Comparison of ENCODE assay signal across 17 cellular contexts in genomic region chr14:81277096-81277495, GRCh38. TPM values are rescaled to one million over a fixed set of nuclear protein-coding genes. Genes with fewer than 3 reads are reported as not detected.
DNase-seq lines count a peak whose midpoint lies in the region; ATAC-seq, FAIRE-seq and TF ChIP-seq lines count a peak whose summit lies in the region.
"Had no signal": no experiment of that assay in that cellular context is flagged by ENCODE, and none has a peak within 500 bp of the region (broad histone marks: within the 10 kb centered on the region; RNA-seq: fewer than 3 reads in every experiment).

No MANE protein-coding gene starts in this region.

- TF ChIP-seq CTCF in DOHH2 (IDR thresholded peaks at IDR 0.05; ENCODE audit: low read depth, low read length, poor library complexity, severe bottlenecking): no peak
- no peak for TF ChIP-seq CTCF in bronchial epithelial cell (IDR thresholded peaks at IDR 0.05; ENCODE audit: insufficient read depth, low read length, severe bottlenecking)
- no peak for TF ChIP-seq CTCF in hepatocyte (IDR thresholded peaks at IDR 0.05; ENCODE audit: poor library complexity)
- no peak for TF ChIP-seq CTCF in ovary (IDR thresholded peaks at IDR 0.05)
- no peak for TF ChIP-seq CTCF in heart left ventricle (IDR thresholded peaks at IDR 0.05)

- TF ChIP-seq POLR2A in ovary (IDR thresholded peaks at IDR 0.05) (no peak), heart left ventricle (IDR thresholded peaks at IDR 0.05) (no peak)

- no peaks in the 10 kb centered on the region for H3K36me3 ChIP-seq in BLaER1
- no peaks in the 10 kb centered on the region for H3K36me3 ChIP-seq in DOHH2 (ENCODE audit: control insufficient read depth, low read length)
- peaks cover 15% of the 10 kb centered on the region for H3K36me3 ChIP-seq in bronchial epithelial cell (ENCODE audit: control insufficient read depth, insufficient read depth, low read length)
- no peaks in the 10 kb centered on the region for H3K36me3 ChIP-seq in hepatocyte (replicated peaks; ENCODE audit: insufficient read depth, low read depth)
- no peaks in the 10 kb centered on the region for H3K36me3 ChIP-seq in ovary
- peaks cover 0 to 12% (median 0%) of the 10 kb centered on the region in 9 donors for H3K36me3 ChIP-seq in heart left ventricle

- WGBS in hepatocyte (ENCODE audit: low lambda C conversion rate, missing lambda C conversion rate): 96% methylated on average over 12 of the region's 12 CpGs
- 89 to 92% (median 90%) methylated on average over 12 of the region's 12 CpGs for WGBS in ovary, 3 donors
- WGBS in heart left ventricle, 4 donors: 87 to 92% (median 90%) methylated on average over 10 to 12 of the region's 12 CpGs

- ATAC-seq in HG03457 (IDR thresholded peaks at IDR 0.05; ENCODE audit: unreplicated experiment) (no peak), heart left ventricle (no peak)

- H2AFZ ChIP-seq in hepatocyte: no peak overlapping the region

- H3K79me2 ChIP-seq in DOHH2 (ENCODE audit: control insufficient read depth, low read length) (no peaks in the 10 kb centered on the region), hepatocyte (no peaks in the 10 kb centered on the region)

- peak overlapping the region; percentile 74 for H3K4me2 ChIP-seq in BLaER1
- H3K4me2 ChIP-seq in DOHH2 (ENCODE audit: low read length): 0 out of 2 replicates have a peak overlapping the region, but pooled peaks have one; percentile 43
- no peak overlapping the region for H3K4me2 ChIP-seq in hepatocyte

- H3F3A ChIP-seq in DOHH2 (ENCODE audit: control insufficient read depth, insufficient read depth): no peaks in the 10 kb centered on the region

- no peaks in the 10 kb centered on the region for H3K4me1 Mint-ChIP-seq in activated naive CD4-positive, alpha-beta T cell treated with anti-CD3 and anti-CD28 coated beads, Interleukin-2, amount 10 ng/mL, durations not matched to agents 7 days and 5 days

- no peaks in the 10 kb centered on the region for H4K20me1 ChIP-seq in BLaER1
- H4K20me1 ChIP-seq in DOHH2 (ENCODE audit: control insufficient read depth, insufficient read depth, low read depth, low read length): no peaks in the 10 kb centered on the region
- H4K20me1 ChIP-seq in hepatocyte (ENCODE audit: insufficient read depth, poor library complexity, severe bottlenecking): no peaks in the 10 kb centered on the region

- H3K9me3 ChIP-seq in BLaER1: no peaks in the 10 kb centered on the region
- no peaks in the 10 kb centered on the region for H3K9me3 ChIP-seq in DOHH2 (ENCODE audit: control insufficient read depth, insufficient read depth, low read length)
- no peaks in the 10 kb centered on the region for H3K9me3 ChIP-seq in hepatocyte (ENCODE audit: low read depth)
- no peaks in the 10 kb centered on the region for H3K9me3 ChIP-seq in ovary
- no peaks in the 10 kb centered on the region for H3K9me3 ChIP-seq in heart left ventricle

- H3K9ac ChIP-seq in BLaER1: no peak overlapping the region

- DNase-seq in bronchial epithelial cell (ENCODE audit: low read depth): no peak
- no peak for DNase-seq in hepatocyte (ENCODE audit: low spot score)
- DNase-seq in activated naive CD4-positive, alpha-beta T cell treated with anti-CD3 and anti-CD28 coated beads, Interleukin-2, amount 10 ng/mL, durations not matched to agents 7 days and 5 days: no peak
- no peak for DNase-seq in ovary
- no peak for DNase-seq in heart left ventricle
- DNase-seq: CD4-positive, alpha-beta T cell; DMS79; GF-D8; HCEC 1CT; KG1 had no signal

- H3K9me3 Mint-ChIP-seq in activated naive CD4-positive, alpha-beta T cell treated with anti-CD3 and anti-CD28 coated beads, Interleukin-2, amount 10 ng/mL, durations not matched to agents 7 days and 5 days: no peaks in the 10 kb centered on the region
- H3K9me3 Mint-ChIP-seq: CD4-positive, alpha-beta T cell had no signal

- CTCF ChIA-PET in activated naive CD4-positive, alpha-beta T cell treated with anti-CD3 and anti-CD28 coated beads, Interleukin-2, amount 10 ng/mL, durations not matched to agents 7 days and 5 days (lab: Charles Lee): interaction anchor here (2.8 kb wide), 1 partner anchor 8 kb away, joined by 11 read pairs; no protein-coding TSS in a partner anchor

- peaks cover 13% of the 10 kb centered on the region for H3K27me3 Mint-ChIP-seq in activated naive CD4-positive, alpha-beta T cell treated with anti-CD3 and anti-CD28 coated beads, Interleukin-2, amount 10 ng/mL, durations not matched to agents 7 days and 5 days
- H3K27me3 Mint-ChIP-seq: CD4-positive, alpha-beta T cell had no signal

- H3K27ac ChIP-seq in BLaER1 (peak overlapping the region; percentile 25; the same call in 1 of the 2 replicates), DOHH2 (ENCODE audit: low read depth, low read length) (no peak overlapping the region), hepatocyte (peak overlapping the region; percentile 59), ovary (no peak overlapping the region), heart left ventricle (peak overlapping the region in 3 of 12 donors; percentile 40 to 61 (median 57))
- H3K27ac ChIP-seq: C4-2B had no signal

- no peaks in the 10 kb centered on the region for H3K36me3 Mint-ChIP-seq in activated naive CD4-positive, alpha-beta T cell treated with anti-CD3 and anti-CD28 coated beads, Interleukin-2, amount 10 ng/mL, durations not matched to agents 7 days and 5 days

- intact Hi-C loops in ovary (cut with DNase I): no loop called here
- intact Hi-C loops in heart left ventricle (cut with DNase I): no loop called here

- H3K9me2 ChIP-seq in DOHH2 (replicated peaks; ENCODE audit: control insufficient read depth, low read length): no peaks in the 10 kb centered on the region
- no peaks in the 10 kb centered on the region for H3K9me2 ChIP-seq in hepatocyte (replicated peaks; ENCODE audit: insufficient read depth)

- H3K4me3 ChIP-seq in BLaER1 (no peak overlapping the region), DOHH2 (ENCODE audit: low read length) (no peak overlapping the region), bronchial epithelial cell (ENCODE audit: low read depth, low read length) (no peak overlapping the region), hepatocyte (no peak overlapping the region), ovary (no peak overlapping the region), heart left ventricle (no peak overlapping the region)

- FAIRE-seq in bronchial epithelial cell (lab: Jason Lieb, UNC): peak; percentile 80
- FAIRE-seq: GM19239, HTR-8/SVneo had no signal

- H3K27me3 ChIP-seq in BLaER1 (no peaks in the 10 kb centered on the region), DOHH2 (ENCODE audit: control insufficient read depth, low read length) (peaks cover 29% of the 10 kb centered on the region), bronchial epithelial cell (ENCODE audit: control insufficient read depth, insufficient read depth, low read length) (no peaks in the 10 kb centered on the region), hepatocyte (no peaks in the 10 kb centered on the region), ovary (no peaks in the 10 kb centered on the region), heart left ventricle (no peaks in the 10 kb centered on the region)

- no peak overlapping the region for H3K27ac Mint-ChIP-seq in activated naive CD4-positive, alpha-beta T cell treated with anti-CD3 and anti-CD28 coated beads, Interleukin-2, amount 10 ng/mL, durations not matched to agents 7 days and 5 days
- H3K27ac Mint-ChIP-seq: B cell; CD4-positive, alpha-beta T cell had no signal

- no peak overlapping the region for H3K4me3 Mint-ChIP-seq in activated naive CD4-positive, alpha-beta T cell treated with anti-CD3 and anti-CD28 coated beads, Interleukin-2, amount 10 ng/mL, durations not matched to agents 7 days and 5 days
- H3K4me3 Mint-ChIP-seq: B cell; CD4-positive, alpha-beta T cell had no signal

- H3K4me1 ChIP-seq in BLaER1 (peaks cover 37% of the 10 kb centered on the region), DOHH2 (ENCODE audit: control insufficient read depth, low read length) (peaks cover 17% of the 10 kb centered on the region), hepatocyte (ENCODE audit: insufficient read depth) (peaks cover 5% of the 10 kb centered on the region), ovary (ENCODE audit: insufficient read depth) (peaks cover 18% of the 10 kb centered on the region), heart left ventricle (peaks cover 0 to 41% (median 4%) of the 10 kb centered on the region in 12 donors)

- TF ChIP-seq EP300 in ovary (IDR thresholded peaks at IDR 0.05): no peak

RNA-seq across cellular contexts. Expression of gene GTF2A1, which starts 56.3 kb away (rescaled TPM):
- total RNA-seq in bronchial epithelial cell (19.7 and 25.0 TPM in 2 replicates), hepatocyte (23.3 and 25.1 TPM in 2 replicates), ovary (10 to 100 TPM; 13.1 to 38.4 (median 27.9) TPM), heart left ventricle (10 to 100 TPM; 12.7 to 31.3 (median 23.3) TPM)
- polyA plus RNA-seq in hepatocyte (2.3 and 3.8 TPM in 2 replicates), ovary (10 to 100 TPM; 10.1 to 21.5 TPM), heart left ventricle (1 to 10 TPM; 3.4 to 9.0 TPM)

Comparison
In these comparisons a context has a peak if more than half of its experiments do, and no peak if none do; other contexts are left out.
1. H3K27ac ChIP-seq: peak in BLaER1 (single experiment) and hepatocyte (single experiment); none in DOHH2 (single experiment) and ovary (0 of 2).